ENCODE assay signal across 11 cellular contexts in the genomic region with DNA sequence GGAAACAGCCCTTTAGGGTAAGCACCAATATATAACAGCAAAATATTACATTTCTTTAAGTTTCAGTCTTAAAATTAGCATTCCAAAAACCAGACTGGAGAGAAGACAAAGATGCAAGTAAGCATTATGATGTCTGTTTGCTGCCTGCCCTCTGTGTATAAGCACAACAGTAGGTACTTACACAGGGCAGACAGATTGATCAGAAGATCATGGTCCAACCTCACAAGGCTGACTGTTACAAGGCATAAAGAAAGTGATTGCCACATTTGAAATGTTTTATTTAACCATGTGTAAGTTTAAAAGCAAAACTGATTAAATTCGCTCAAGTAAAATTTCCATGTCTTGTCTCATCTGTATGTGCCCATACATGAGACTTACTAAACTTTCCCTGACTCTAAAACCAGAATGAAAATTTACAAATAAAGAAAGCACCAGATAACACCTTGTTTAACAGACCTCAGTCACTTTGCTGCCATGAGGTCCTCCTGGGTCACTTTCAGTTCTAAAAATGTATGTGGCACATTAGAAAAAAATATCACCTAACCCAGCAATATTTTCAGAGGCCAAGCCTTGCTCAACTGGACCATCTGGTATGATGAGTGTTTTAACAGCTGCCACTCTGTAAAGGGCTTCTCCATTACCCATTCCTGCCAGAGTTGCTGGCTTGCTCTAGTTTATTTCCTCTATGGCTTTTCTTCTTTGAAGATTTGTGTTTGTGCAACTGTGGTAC.
A peak's percentile ranks its signal among the peaks of the same experiment; 100 is the strongest.
DNase-seq lines count a peak whose midpoint lies in the region; ATAC-seq, FAIRE-seq and TF ChIP-seq lines count a peak whose summit lies in the region.
"Had no signal": no experiment of that assay in that cellular context is flagged by ENCODE, and none has a peak within 500 bp of the region (broad histone marks: within the 10 kb centered on the region; RNA-seq: fewer than 3 reads in every experiment).

No MANE protein-coding gene starts in this region.

- H3K27me3 ChIP-seq in tibial nerve = no peaks in the 10 kb centered on the region

- no peaks in the 10 kb centered on the region for H3K9me3 ChIP-seq in tibial nerve

- H3K36me3 ChIP-seq in tibial nerve = no peaks in the 10 kb centered on the region

- 92 to 100% methylated on average over 1 of the region's 1 CpG for WGBS in tibial nerve, 2 donors

- H3K27ac ChIP-seq in tibial nerve = no peak overlapping the region

- TF ChIP-seq CTCF in tibial nerve (IDR thresholded peaks at IDR 0.05) = no peak

- ATAC-seq in GM18499 (IDR thresholded peaks at IDR 0.05; ENCODE audit: insufficient read depth, unreplicated experiment) (peak; percentile 53), GM21390 (IDR thresholded peaks at IDR 0.05; ENCODE audit: unreplicated experiment) (peak; percentile 79), HG03378 (IDR thresholded peaks at IDR 0.05; ENCODE audit: unreplicated experiment) (peak; percentile 84)

- TF ChIP-seq POLR2A in tibial nerve (IDR thresholded peaks at IDR 0.05) = no peak

- no peaks in the 10 kb centered on the region for H3K4me1 ChIP-seq in tibial nerve

- DNase-seq in NCI-H510A (lab: John Stamatoyannopoulos, UW) (peak; percentile 14), urothelium cell line (ENCODE audit: low spot score) (no peak), HT-29 (ENCODE audit: low spot score) (no peak), tibial nerve (ENCODE audit: low spot score in 2 of 2) (no peak), kidney glomerular epithelial cell (lab: John Stamatoyannopoulos, UW) (no peak)
- DNase-seq: activated CD8-positive, alpha-beta memory T cell treated with anti-CD3 and anti-CD28 coated beads for 24 hours; CD4-positive, CD25-positive, alpha-beta regulatory T cell had no signal

- FAIRE-seq in urothelium cell line (lab: Jason Lieb, UNC) = no peak

- no peak overlapping the region for H3K4me3 ChIP-seq in tibial nerve
- H3K4me3 ChIP-seq: lung had no signal

- no peak for TF ChIP-seq EP300 in tibial nerve (IDR thresholded peaks at IDR 0.05)
